1 cellular context compared by ENCODE assay signal in the genomic region with DNA sequence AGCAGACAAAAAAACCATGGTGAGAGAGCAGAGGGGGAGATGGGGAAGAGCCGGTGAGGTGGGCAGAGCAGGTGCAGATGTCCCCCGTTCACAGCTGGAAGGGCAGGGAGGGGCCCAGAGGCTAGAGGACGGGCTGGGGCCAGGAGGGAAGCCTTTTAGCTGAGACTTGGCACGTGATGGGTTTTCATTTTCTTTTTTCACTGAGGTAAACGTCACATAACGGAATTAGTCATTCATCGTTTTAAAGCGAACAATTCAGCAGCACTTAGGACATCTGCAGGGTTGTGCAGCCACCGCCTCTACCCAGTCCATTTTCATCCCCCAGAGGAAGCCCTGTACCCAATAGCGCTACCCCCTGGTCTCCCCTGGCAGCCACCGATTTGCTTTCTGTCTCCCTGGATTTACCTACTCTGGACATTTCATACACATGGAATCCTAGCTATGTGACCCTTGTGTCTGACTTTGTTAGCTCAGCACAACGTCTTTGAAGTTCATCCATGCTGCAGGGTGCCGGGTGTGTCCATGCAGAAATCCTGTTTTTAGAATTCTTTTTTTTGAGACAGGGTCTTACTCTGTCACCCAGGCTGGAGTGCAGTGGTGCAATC.
TF ChIP-seq lines count a peak whose summit lies in the region.

No MANE protein-coding gene starts in this region.

TF ChIP-seq in WTC11, 78 proteins besides CTCF, POLR2A, EP300 and RAD21 (continued from another document):
- TF ChIP-seq, protein P1, sequence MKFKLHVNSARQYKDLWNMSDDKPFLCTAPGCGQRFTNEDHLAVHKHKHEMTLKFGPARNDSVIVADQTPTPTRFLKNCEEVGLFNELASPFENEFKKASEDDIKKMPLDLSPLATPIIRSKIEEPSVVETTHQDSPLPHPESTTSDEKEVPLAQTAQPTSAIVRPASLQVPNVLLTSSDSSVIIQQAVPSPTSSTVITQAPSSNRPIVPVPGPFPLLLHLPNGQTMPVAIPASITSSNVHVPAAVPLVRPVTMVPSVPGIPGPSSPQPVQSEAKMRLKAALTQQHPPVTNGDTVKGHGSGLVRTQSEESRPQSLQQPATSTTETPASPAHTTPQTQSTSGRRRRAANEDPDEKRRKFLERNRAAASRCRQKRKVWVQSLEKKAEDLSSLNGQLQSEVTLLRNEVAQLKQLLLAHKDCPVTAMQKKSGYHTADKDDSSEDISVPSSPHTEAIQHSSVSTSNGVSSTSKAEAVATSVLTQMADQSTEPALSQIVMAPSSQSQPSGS (CRISPR knock-in tag; IDR thresholded peaks at IDR 0.05; ENCODE audit: borderline replicate concordance, low read depth): no peak
- TF ChIP-seq, protein P2, sequence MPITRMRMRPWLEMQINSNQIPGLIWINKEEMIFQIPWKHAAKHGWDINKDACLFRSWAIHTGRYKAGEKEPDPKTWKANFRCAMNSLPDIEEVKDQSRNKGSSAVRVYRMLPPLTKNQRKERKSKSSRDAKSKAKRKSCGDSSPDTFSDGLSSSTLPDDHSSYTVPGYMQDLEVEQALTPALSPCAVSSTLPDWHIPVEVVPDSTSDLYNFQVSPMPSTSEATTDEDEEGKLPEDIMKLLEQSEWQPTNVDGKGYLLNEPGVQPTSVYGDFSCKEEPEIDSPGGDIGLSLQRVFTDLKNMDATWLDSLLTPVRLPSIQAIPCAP (CRISPR knock-in tag; IDR thresholded peaks at IDR 0.05): no peak
- TF ChIP-seq GTF2I (CRISPR knock-in tag; conservative IDR thresholded peaks at IDR 0.05) (no peak), TEAD1 (CRISPR knock-in tag; IDR thresholded peaks at IDR 0.05) (no peak), MXD4 (CRISPR knock-in tag; IDR thresholded peaks at IDR 0.05; ENCODE audit: borderline replicate concordance) (no peak), TEAD4 (CRISPR knock-in tag; IDR thresholded peaks at IDR 0.05) (no peak)
- TF ChIP-seq, protein P3, sequence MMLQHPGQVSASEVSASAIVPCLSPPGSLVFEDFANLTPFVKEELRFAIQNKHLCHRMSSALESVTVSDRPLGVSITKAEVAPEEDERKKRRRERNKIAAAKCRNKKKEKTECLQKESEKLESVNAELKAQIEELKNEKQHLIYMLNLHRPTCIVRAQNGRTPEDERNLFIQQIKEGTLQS (CRISPR knock-in tag; conservative IDR thresholded peaks at IDR 0.05): no peak
- TF ChIP-seq, protein P4, sequence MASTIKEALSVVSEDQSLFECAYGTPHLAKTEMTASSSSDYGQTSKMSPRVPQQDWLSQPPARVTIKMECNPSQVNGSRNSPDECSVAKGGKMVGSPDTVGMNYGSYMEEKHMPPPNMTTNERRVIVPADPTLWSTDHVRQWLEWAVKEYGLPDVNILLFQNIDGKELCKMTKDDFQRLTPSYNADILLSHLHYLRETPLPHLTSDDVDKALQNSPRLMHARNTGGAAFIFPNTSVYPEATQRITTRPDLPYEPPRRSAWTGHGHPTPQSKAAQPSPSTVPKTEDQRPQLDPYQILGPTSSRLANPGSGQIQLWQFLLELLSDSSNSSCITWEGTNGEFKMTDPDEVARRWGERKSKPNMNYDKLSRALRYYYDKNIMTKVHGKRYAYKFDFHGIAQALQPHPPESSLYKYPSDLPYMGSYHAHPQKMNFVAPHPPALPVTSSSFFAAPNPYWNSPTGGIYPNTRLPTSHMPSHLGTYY (CRISPR knock-in tag; IDR thresholded peaks at IDR 0.05): no peak
